Comparison of ENCODE assay signal across 8 cellular contexts in genomic region chr3:194003128-194004057, GRCh38.
A peak's percentile ranks its signal among the peaks of the same experiment; 100 is the strongest.
DNase-seq lines count a peak whose midpoint lies in the region; ATAC-seq and TF ChIP-seq lines count a peak whose summit lies in the region.

No MANE protein-coding gene starts in this region.

- H3K36me3 ChIP-seq in BLaER1 (no peaks in the 10 kb centered on the region), adipocyte (ENCODE audit: control insufficient read depth, insufficient read depth, low read length, severe bottlenecking) (no peaks in the 10 kb centered on the region), heart right ventricle (no peaks in the 10 kb centered on the region), parathyroid adenoma (ENCODE audit: control insufficient read depth, insufficient read depth, low read length) (no peaks in the 10 kb centered on the region)

- WGBS in heart right ventricle, 2 donors = 6 to 7% methylated on average over 57 of the region's 57 CpGs

- H3K9ac ChIP-seq in BLaER1 (peak overlapping the region; percentile 71), adipocyte (ENCODE audit: low read length) (peak overlapping the region; percentile 70), parathyroid adenoma (no peak overlapping the region)

- no peaks in the 10 kb centered on the region for H3K27me3 ChIP-seq in BLaER1
- H3K27me3 ChIP-seq in adipocyte (replicated peaks; ENCODE audit: control insufficient read depth, insufficient read depth, low read length) = peaks cover 23% of the 10 kb centered on the region
- H3K27me3 ChIP-seq in heart right ventricle = peaks cover 0 to 33% (median 8%) of the 10 kb centered on the region in 7 donors
- H3K27me3 ChIP-seq in parathyroid adenoma (ENCODE audit: control insufficient read depth, insufficient read depth, low read length) = no peaks in the 10 kb centered on the region

- H3K79me2 ChIP-seq in parathyroid adenoma = no peaks in the 10 kb centered on the region

- ATAC-seq in GM19043 (IDR thresholded peaks at IDR 0.05; ENCODE audit: low read depth, unreplicated experiment) (peak; percentile 65), HG03175 (IDR thresholded peaks at IDR 0.05; ENCODE audit: unreplicated experiment) (peak; percentile 72), heart right ventricle (peak; percentile 90 to 96 (median 94))

- H3K4me1 ChIP-seq in BLaER1 = peaks cover 55% of the 10 kb centered on the region
- H3K4me1 ChIP-seq in adipocyte (ENCODE audit: control insufficient read depth, insufficient read depth, low read length) = peaks cover 43% of the 10 kb centered on the region
- peaks cover 13 to 48% (median 29%) of the 10 kb centered on the region in 9 donors for H3K4me1 ChIP-seq in heart right ventricle
- peaks cover 7% of the 10 kb centered on the region for H3K4me1 ChIP-seq in parathyroid adenoma

- TF ChIP-seq CTCF in heart right ventricle (IDR thresholded peaks at IDR 0.05) (peak in 1 of 9 donors; percentile 21), parathyroid adenoma (IDR thresholded peaks at IDR 0.05) (no peak)

- DNase-seq in NOMO-1 treated with DMSO at 0.1 percent for 48 hours (lab: John Stamatoyannopoulos, UW; ENCODE audit: unreplicated experiment) (peak; percentile 96), adipocyte (ENCODE audit: low read depth) (peak; percentile 95), heart right ventricle (peak; percentile 92), NCI-H2171 (lab: John Stamatoyannopoulos, UW) (no peak)

- peak overlapping the region; percentile 82 for H2AFZ ChIP-seq in parathyroid adenoma

- no peaks in the 10 kb centered on the region for H4K20me1 ChIP-seq in BLaER1

- peak overlapping the region; percentile 98 for H3K4me2 ChIP-seq in BLaER1
- H3K4me2 ChIP-seq in parathyroid adenoma (ENCODE audit: low read length) = peak overlapping the region; percentile 48

- peak overlapping the region; percentile 59 for H3K27ac ChIP-seq in BLaER1
- peak overlapping the region; percentile 23 to 85 (median 74) for H3K27ac ChIP-seq in heart right ventricle
- H3K27ac ChIP-seq in parathyroid adenoma = peak overlapping the region; percentile 63

- H3K9me3 ChIP-seq in BLaER1 = no peaks in the 10 kb centered on the region
- H3K9me3 ChIP-seq in adipocyte (ENCODE audit: control insufficient read depth, low read length) = no peaks in the 10 kb centered on the region
- no peaks in the 10 kb centered on the region for H3K9me3 ChIP-seq in heart right ventricle
- no peaks in the 10 kb centered on the region for H3K9me3 ChIP-seq in parathyroid adenoma (ENCODE audit: control insufficient read depth, low read length)

- intact Hi-C loops in heart right ventricle (cut with DNase I) = loop anchor here (1.0 to 10.0 kb wide), 21 partner anchors 21 to 311 kb away; partner anchors contain the start of gene HES1 (in 3 of the 10)

- H3K4me3 ChIP-seq in BLaER1 (peak overlapping the region; percentile 71), adipocyte (ENCODE audit: low read length) (peak overlapping the region; percentile 70), heart right ventricle (peak overlapping the region in 8 of 10 donors; percentile 26 to 52 (median 47)), parathyroid adenoma (ENCODE audit: low read depth, low read length) (no peak overlapping the region)
